Comparison of ENCODE assay signal across 12 cellular contexts in genomic region chr2:36695746-36696415, GRCh38. TPM values are rescaled to one million over a fixed set of nuclear protein-coding genes. Genes with fewer than 3 reads are reported as not detected.
A peak's percentile ranks its signal among the peaks of the same experiment; 100 is the strongest.
DNase-seq lines count a peak whose midpoint lies in the region; ATAC-seq, FAIRE-seq and TF ChIP-seq lines count a peak whose summit lies in the region.
"Had no signal": no experiment of that assay in that cellular context is flagged by ENCODE, and none has a peak within 500 bp of the region (broad histone marks: within the 10 kb centered on the region; RNA-seq: fewer than 3 reads in every experiment).

No MANE protein-coding gene starts in this region.

- no peaks in the 10 kb centered on the region for H3K36me3 ChIP-seq in GM23338 (ENCODE audit: insufficient read depth)
- no peaks in the 10 kb centered on the region for H3K36me3 ChIP-seq in gastroesophageal sphincter

- no peaks in the 10 kb centered on the region for H3K9me2 ChIP-seq in GM23338 (ENCODE audit: insufficient read depth)

- H3K4me2 ChIP-seq in GM23338: no peak overlapping the region

- H3F3A ChIP-seq in GM23338 (replicated peaks; ENCODE audit: low read depth): no peaks in the 10 kb centered on the region

- H3K4me3 ChIP-seq in GM23338 (no peak overlapping the region), gastroesophageal sphincter (no peak overlapping the region)

- no peaks in the 10 kb centered on the region for H3K9me3 Mint-ChIP-seq in GM23338
- no peaks in the 10 kb centered on the region for H3K9me3 Mint-ChIP-seq in activated T-helper 1 cell treated with anti-CD3 and anti-CD28 coated beads, Interleukin-12 subunit alpha, Interleukin-12 subunit beta, Interleukin-2, Interleukin-4 antibody, amounts not matched to agents 30 ng/mL and 10 ng/mL and 1 ng/mL, durations not matched to agents 14 hours and 24 hours and 36 hours
- H3K9me3 Mint-ChIP-seq: IgD-negative memory B cell had no signal

- H3K9me3 ChIP-seq in gastroesophageal sphincter (no peaks in the 10 kb centered on the region), T-helper 17 cell (ENCODE audit: control insufficient read depth, low read length, poor library complexity, severe bottlenecking) (no peaks in the 10 kb centered on the region)

- H3K4me1 Mint-ChIP-seq in GM23338 (peaks cover 8% of the 10 kb centered on the region), T-helper 17 cell (peaks cover 2% of the 10 kb centered on the region)
- H3K4me1 Mint-ChIP-seq in activated T-helper 1 cell treated with anti-CD3 and anti-CD28 coated beads, Interleukin-12 subunit alpha, Interleukin-12 subunit beta, Interleukin-2, Interleukin-4 antibody, amounts not matched to agents 30 ng/mL and 10 ng/mL and 1 ng/mL, durations not matched to agents 14 hours and 24 hours and 36 hours (ENCODE audit: low read depth): no peaks in the 10 kb centered on the region
- H3K4me1 Mint-ChIP-seq: IgD-negative memory B cell had no signal

- H3K27ac Mint-ChIP-seq in GM23338: no peak overlapping the region
- no peak overlapping the region for H3K27ac Mint-ChIP-seq in activated T-helper 1 cell treated with anti-CD3 and anti-CD28 coated beads, Interleukin-12 subunit alpha, Interleukin-12 subunit beta, Interleukin-2, Interleukin-4 antibody, amounts not matched to agents 30 ng/mL and 10 ng/mL and 1 ng/mL, durations not matched to agents 14 hours and 24 hours and 36 hours
- no peak overlapping the region for H3K27ac Mint-ChIP-seq in T-helper 17 cell
- H3K27ac Mint-ChIP-seq: IgD-negative memory B cell had no signal

- no peak overlapping the region for H2AFZ ChIP-seq in GM23338

- H3K79me2 ChIP-seq in GM23338 (replicated peaks; ENCODE audit: insufficient read depth): no peaks in the 10 kb centered on the region

- H3K4me3 Mint-ChIP-seq in GM23338 (no peak overlapping the region), T-helper 17 cell (no peak overlapping the region)
- H3K4me3 Mint-ChIP-seq in activated T-helper 1 cell treated with anti-CD3 and anti-CD28 coated beads, Interleukin-12 subunit alpha, Interleukin-12 subunit beta, Interleukin-2, Interleukin-4 antibody, amounts not matched to agents 30 ng/mL and 10 ng/mL and 1 ng/mL, durations not matched to agents 14 hours and 24 hours and 36 hours: no peak overlapping the region
- H3K4me3 Mint-ChIP-seq: IgD-negative memory B cell had no signal

- DNase-seq in GM23338 (ENCODE audit: low spot score) (peak; percentile 29), 8988T (no peak), T-helper 17 cell (no peak)
- DNase-seq in activated T-helper 1 cell treated with anti-CD3 and anti-CD28 coated beads, Interleukin-12 subunit alpha, Interleukin-12 subunit beta, Interleukin-2, Interleukin-4 antibody, amounts not matched to agents 30 ng/mL and 10 ng/mL and 1 ng/mL, durations not matched to agents 14 hours and 24 hours and 36 hours (ENCODE audit: low spot score): no peak
- DNase-seq: activated naive CD4-positive, alpha-beta T cell treated with Interleukin-2 at 50 U/mL for 16 hours had no signal

- ATAC-seq in GM23338 (peak; percentile 50; the same call in 1 of the 3 replicates), gastroesophageal sphincter (peak; percentile 48), GM18907 (IDR thresholded peaks at IDR 0.05; ENCODE audit: unreplicated experiment) (no peak), T-helper 17 cell (no peak)

- FAIRE-seq in TTC549 (lab: Jason Lieb, UNC): peak; percentile 22
- FAIRE-seq: endometrium had no signal

- H3K36me3 Mint-ChIP-seq in GM23338 (ENCODE audit: low read depth): no peaks in the 10 kb centered on the region
- no peaks in the 10 kb centered on the region for H3K36me3 Mint-ChIP-seq in activated T-helper 1 cell treated with anti-CD3 and anti-CD28 coated beads, Interleukin-12 subunit alpha, Interleukin-12 subunit beta, Interleukin-2, Interleukin-4 antibody, amounts not matched to agents 30 ng/mL and 10 ng/mL and 1 ng/mL, durations not matched to agents 14 hours and 24 hours and 36 hours (ENCODE audit: low read depth)
- no peaks in the 10 kb centered on the region for H3K36me3 Mint-ChIP-seq in T-helper 17 cell (ENCODE audit: low read depth)
- H3K36me3 Mint-ChIP-seq: IgD-negative memory B cell had no signal

- no peaks in the 10 kb centered on the region for H3K27me3 ChIP-seq in GM23338 (ENCODE audit: insufficient read depth)
- H3K27me3 ChIP-seq in gastroesophageal sphincter: no peaks in the 10 kb centered on the region

- H3K27ac ChIP-seq in 22Rv1: no peak overlapping the region
- no peak overlapping the region for H3K27ac ChIP-seq in GM23338 (ENCODE audit: low read depth)
- no peak overlapping the region for H3K27ac ChIP-seq in gastroesophageal sphincter
- H3K27ac ChIP-seq: VCaP had no signal

- no peak for TF ChIP-seq POLR2A in gastroesophageal sphincter (IDR thresholded peaks at IDR 0.05)

- intact Hi-C loops in activated T-helper 1 cell treated with anti-CD3 and anti-CD28 coated beads, Interleukin-12 subunit alpha, Interleukin-12 subunit beta, Interleukin-2, Interleukin-4 antibody, amounts not matched to agents 30 ng/mL and 10 ng/mL and 1 ng/mL, durations not matched to agents 14 hours and 24 hours and 36 hours (cut with micrococcal nuclease): no loop called here

- WGBS in gastroesophageal sphincter (ENCODE audit: low coverage in 1 of 2), 2 donors: 32 to 75% methylated on average over 6 to 7 of the region's 7 CpGs

- TF ChIP-seq EP300 in gastroesophageal sphincter (IDR thresholded peaks at IDR 0.05): no peak

- TF ChIP-seq CTCF in 22Rv1 (IDR thresholded peaks at IDR 0.05) (0 out of 2 replicates have a peak, but pooled peaks have one; percentile 8), GM23338 (conservative IDR thresholded peaks at IDR 0.05; ENCODE audit: low read depth in 2 of 2) (peak; percentile 23 to 56), gastroesophageal sphincter (IDR thresholded peaks at IDR 0.05) (peak in 3 of 4 experiments; percentile 11 to 42 (median 32))

- H3K27me3 Mint-ChIP-seq in GM23338 (ENCODE audit: insufficient read depth, low read depth, poor library complexity) (no peaks in the 10 kb centered on the region), T-helper 17 cell (peaks cover 28% of the 10 kb centered on the region)
- H3K27me3 Mint-ChIP-seq in activated T-helper 1 cell treated with anti-CD3 and anti-CD28 coated beads, Interleukin-12 subunit alpha, Interleukin-12 subunit beta, Interleukin-2, Interleukin-4 antibody, amounts not matched to agents 30 ng/mL and 10 ng/mL and 1 ng/mL, durations not matched to agents 14 hours and 24 hours and 36 hours (ENCODE audit: insufficient read depth): no peaks in the 10 kb centered on the region
- H3K27me3 Mint-ChIP-seq: IgD-negative memory B cell had no signal

- no peaks in the 10 kb centered on the region for H4K20me1 ChIP-seq in GM23338 (replicated peaks; ENCODE audit: insufficient read depth)

- H3K4me1 ChIP-seq in GM23338 (ENCODE audit: insufficient read depth): peaks cover under 1% of the 10 kb centered on the region; the same call in 1 of the 2 replicates
- H3K4me1 ChIP-seq in gastroesophageal sphincter: no peaks in the 10 kb centered on the region

TF ChIP-seq in GM23338, 12 proteins besides CTCF, POLR2A, EP300 and RAD21:
- TF ChIP-seq JUNB (IDR thresholded peaks at IDR 0.05; ENCODE audit: unreplicated experiment): no peak
- TF ChIP-seq EZH2phosphoT487 (IDR thresholded peaks at IDR 0.05; ENCODE audit: unreplicated experiment): no peak
- no peak for TF ChIP-seq CREB1 (CRISPR knock-in tag; IDR thresholded peaks at IDR 0.05; ENCODE audit: low read depth)
- no peak for TF ChIP-seq ETS1 (IDR thresholded peaks at IDR 0.05)

RNA-seq across cellular contexts. Expression of gene VIT, which starts 0.6 kb away (rescaled TPM):
- total RNA-seq in GM23338 (2014; rRNA removed; shearing (Covaris generic)): not detected in 2 replicates
- polyA plus RNA-seq in GM23338 (2016; fragmentation: Nextera tagmentation; extraction: Ambion mirVana): not detected in 2 replicates
- 10 to 100 TPM; 21.3 to 42.7 (median 28.9) TPM for total RNA-seq in gastroesophageal sphincter
- not detected in 2 replicates for total RNA-seq in activated T-helper 1 cell treated with anti-CD3 and anti-CD28 coated beads, Interleukin-12 subunit alpha, Interleukin-12 subunit beta, Interleukin-2, Interleukin-4 antibody, amounts not matched to agents 30 ng/mL and 10 ng/mL and 1 ng/mL, durations not matched to agents 14 hours and 24 hours and 36 hours
- not detected for total RNA-seq in T-helper 17 cell

Comparison
In these comparisons a context has a peak if more than half of its experiments do, and no peak if none do; other contexts are left out.
1. ATAC-seq: peak in GM23338 (single experiment) and gastroesophageal sphincter (single experiment); none in GM18907 (single experiment) and T-helper 17 cell (single experiment).
2. RNA of gene VIT, which starts 0.6 kb away (total RNA-seq): 21.3 to 42.7 TPM in gastroesophageal sphincter; not detected in GM23338, not detected in activated T-helper 1 cell treated with anti-CD3 and anti-CD28 coated beads, Interleukin-12 subunit alpha, Interleukin-12 subunit beta, Interleukin-2, Interleukin-4 antibody, amounts not matched to agents 30 ng/mL and 10 ng/mL and 1 ng/mL, durations not matched to agents 14 hours and 24 hours and 36 hours and not detected in T-helper 17 cell; every median in the first group is over 10 times any median in the second.
3. Peak in every context shown above with its lines, with median percentiles within 50 percentile points of each other: CTCF ChIP-seq.